ENCODE assay signal across 13 cellular contexts in genomic region chr9:79023134-79023577, GRCh38.
DNase-seq lines count a peak whose midpoint lies in the region; ATAC-seq and TF ChIP-seq lines count a peak whose summit lies in the region.
"Had no signal": no experiment of that assay in that cellular context is flagged by ENCODE, and none has a peak within 500 bp of the region (broad histone marks: within the 10 kb centered on the region; RNA-seq: fewer than 3 reads in every experiment).

No MANE protein-coding gene starts in this region.

- no peaks in the 10 kb centered on the region for H3K9me3 Mint-ChIP-seq in activated T-cell treated with anti-CD3 and anti-CD28 coated beads, Interleukin-2, amount 50 U/mL, for 4 hours
- H3K9me3 Mint-ChIP-seq in naive thymus-derived CD4-positive, alpha-beta T cell = peaks cover 0 to 7% (median 0%) of the 10 kb centered on the region in 11 donors
- H3K9me3 Mint-ChIP-seq: activated B cell treated with CpG ODN at 0.5 μM for 24 hours had no signal

- BruUV-seq in Panc1 (replicated peaks; lab: Mats Ljungman, UMichigan) = no TSS peak

- no peak overlapping the region for H3K27ac ChIP-seq in Panc1 (ENCODE audit: low read length)
- no peak overlapping the region for H3K27ac ChIP-seq in naive thymus-derived CD4-positive, alpha-beta T cell (ENCODE audit: low read depth, low read length)
- H3K27ac ChIP-seq: colonic mucosa had no signal

- no peaks in the 10 kb centered on the region for H3K36me3 ChIP-seq in Panc1 (ENCODE audit: control insufficient read depth, insufficient read depth, low read length)
- H3K36me3 ChIP-seq in naive thymus-derived CD4-positive, alpha-beta T cell (ENCODE audit: control insufficient read depth in 2 of 3, insufficient read depth in 3 of 3, low read length in 3 of 3) = no peaks in the 10 kb centered on the region
- H3K36me3 ChIP-seq: colonic mucosa had no signal

- H3K4me3 Mint-ChIP-seq in activated T-cell treated with anti-CD3 and anti-CD28 coated beads, Interleukin-2, amount 50 U/mL, for 4 hours = no peak overlapping the region
- no peak overlapping the region for H3K4me3 Mint-ChIP-seq in naive thymus-derived CD4-positive, alpha-beta T cell
- H3K4me3 Mint-ChIP-seq: activated B cell treated with CpG ODN at 0.5 μM for 24 hours; natural killer cell treated with Interleukin-12 subunit alpha and Interleukin-12 subunit beta and Interleukin-15 and Interleukin-18, amount 100 ng/mL, for 72 hours had no signal

- no peaks in the 10 kb centered on the region for H3K36me3 Mint-ChIP-seq in activated T-cell treated with anti-CD3 and anti-CD28 coated beads, Interleukin-2, amount 50 U/mL, for 4 hours (ENCODE audit: insufficient read depth)
- no peaks in the 10 kb centered on the region for H3K36me3 Mint-ChIP-seq in naive thymus-derived CD4-positive, alpha-beta T cell
- H3K36me3 Mint-ChIP-seq: natural killer cell treated with Interleukin-12 subunit alpha and Interleukin-12 subunit beta and Interleukin-15 and Interleukin-18, amount 100 ng/mL, for 72 hours had no signal

- H3K27me3 ChIP-seq in Panc1 (ENCODE audit: control insufficient read depth, insufficient read depth, low read length) = no peaks in the 10 kb centered on the region
- no peaks in the 10 kb centered on the region for H3K27me3 ChIP-seq in naive thymus-derived CD4-positive, alpha-beta T cell (ENCODE audit: control insufficient read depth in 2 of 2, insufficient read depth in 2 of 2, low read length in 2 of 2)
- H3K27me3 ChIP-seq: colonic mucosa had no signal

- no peak overlapping the region for H3K4me3 ChIP-seq in Panc1 (ENCODE audit: low read depth in 2 of 2, low read length in 2 of 2)
- H3K4me3 ChIP-seq in epithelial cell of esophagus (ENCODE audit: low read length) = no peak overlapping the region
- no peak overlapping the region for H3K4me3 ChIP-seq in naive thymus-derived CD4-positive, alpha-beta T cell (ENCODE audit: low read length)
- H3K4me3 ChIP-seq: colonic mucosa had no signal

- H3K9me3 ChIP-seq in Panc1 (ENCODE audit: control insufficient read depth, insufficient read depth, low read depth, low read length) = no peaks in the 10 kb centered on the region
- no peaks in the 10 kb centered on the region for H3K9me3 ChIP-seq in naive thymus-derived CD4-positive, alpha-beta T cell (ENCODE audit: control insufficient read depth in 2 of 3, low read length in 3 of 3)
- H3K9me3 ChIP-seq: colonic mucosa had no signal

- CTCF ChIA-PET in Panc1 (lab: Charles Lee) = no interaction called here
- CTCF ChIA-PET in naive thymus-derived CD4-positive, alpha-beta T cell (lab: Charles Lee) = no interaction called here

- H3K4me1 ChIP-seq in Panc1 (ENCODE audit: control insufficient read depth, insufficient read depth, low read length) = no peaks in the 10 kb centered on the region
- no peaks in the 10 kb centered on the region for H3K4me1 ChIP-seq in naive thymus-derived CD4-positive, alpha-beta T cell (ENCODE audit: control insufficient read depth in 2 of 2, insufficient read depth in 2 of 2, low read length in 2 of 2)
- H3K4me1 ChIP-seq: colonic mucosa had no signal

- no peaks in the 10 kb centered on the region for H3K27me3 Mint-ChIP-seq in activated T-cell treated with anti-CD3 and anti-CD28 coated beads, Interleukin-2, amount 50 U/mL, for 4 hours (ENCODE audit: low read depth)
- H3K27me3 Mint-ChIP-seq in naive thymus-derived CD4-positive, alpha-beta T cell = no peaks in the 10 kb centered on the region
- H3K27me3 Mint-ChIP-seq: activated B cell treated with CpG ODN at 0.5 μM for 24 hours; natural killer cell treated with Interleukin-12 subunit alpha and Interleukin-12 subunit beta and Interleukin-15 and Interleukin-18, amount 100 ng/mL, for 72 hours had no signal

- no peak overlapping the region for H3K27ac Mint-ChIP-seq in naive thymus-derived CD4-positive, alpha-beta T cell
- H3K27ac Mint-ChIP-seq: activated B cell treated with CpG ODN at 0.5 μM for 24 hours; natural killer cell treated with Interleukin-12 subunit alpha and Interleukin-12 subunit beta and Interleukin-15 and Interleukin-18, amount 100 ng/mL, for 72 hours had no signal

- TF ChIP-seq CTCF in Panc1 (IDR thresholded peaks at IDR 0.05) (no peak), epithelial cell of esophagus (IDR thresholded peaks at IDR 0.05; ENCODE audit: insufficient read depth, low read depth, low read length, missing control alignments) (no peak)

- intact Hi-C loops in Panc1 (cut with micrococcal nuclease; ENCODE audit: unreplicated experiment) = no loop called here
- intact Hi-C loops in naive thymus-derived CD4-positive, alpha-beta T cell (cut with micrococcal nuclease) = no loop called here

- in situ Hi-C loops in Panc1 (cut with HindIII; ENCODE audit: low pct_unique_long_range_greater_than_20kb, low sequenced_read_pairs) = no loop called here

- DNase-seq in Daoy (ENCODE audit: low read depth) (peak; percentile 68), Panc1 (ENCODE audit: low read depth, low spot score) (peak; percentile 43), epithelial cell of esophagus (ENCODE audit: low read depth) (peak; percentile 91), non-pigmented ciliary epithelial cell (ENCODE audit: low read depth) (peak; percentile 87), NCI-H446 (lab: John Stamatoyannopoulos, UW) (no peak)
- DNase-seq in activated T-cell treated with anti-CD3 and anti-CD28 coated beads, Interleukin-2, amount 50 U/mL, for 4 hours = no peak
- DNase-seq in activated CD8-positive, alpha-beta memory T cell treated with anti-CD3 and anti-CD28 coated beads, Interleukin-2, amount 50 U/mL, for 4 hours = no peak
- no peak for DNase-seq in naive thymus-derived CD4-positive, alpha-beta T cell
- DNase-seq: activated B cell treated with CpG ODN at 0.5 μM for 24 hours; colonic mucosa; NCI-H1930; stimulated activated naive CD8-positive, alpha-beta T cell treated with anti-CD3 and anti-CD28 coated beads, Interleukin-15, Interleukin-2, amounts not matched to agents 100 U/mL and 50 U/mL, for 24 hours had no signal

- no peak for ATAC-seq in Panc1
- no peak for ATAC-seq in activated T-cell treated with anti-CD3 and anti-CD28 coated beads, Interleukin-2, amount 50 U/mL, for 4 hours
- ATAC-seq in naive thymus-derived CD4-positive, alpha-beta T cell = no peak
- ATAC-seq: natural killer cell treated with Interleukin-12 subunit alpha and Interleukin-12 subunit beta and Interleukin-15 and Interleukin-18, amount 100 ng/mL, for 72 hours; stimulated activated naive CD8-positive, alpha-beta T cell treated with anti-CD3 and anti-CD28 coated beads, Interleukin-15, Interleukin-2, amounts not matched to agents 100 U/mL and 50 U/mL, for 24 hours had no signal

- no peaks in the 10 kb centered on the region for H3K4me1 Mint-ChIP-seq in activated T-cell treated with anti-CD3 and anti-CD28 coated beads, Interleukin-2, amount 50 U/mL, for 4 hours (ENCODE audit: low read depth)
- no peaks in the 10 kb centered on the region for H3K4me1 Mint-ChIP-seq in naive thymus-derived CD4-positive, alpha-beta T cell

- POLR2A ChIA-PET in Panc1 (lab: Charles Lee) = interaction anchor here (0.6 kb wide), 1 partner anchor 47 kb away, joined by 5 read pairs; no protein-coding TSS in a partner anchor
- POLR2A ChIA-PET in naive thymus-derived CD4-positive, alpha-beta T cell (lab: Charles Lee) = no interaction called here

Comparison
In these comparisons a context has a peak if more than half of its experiments do, and no peak if none do; other contexts are left out.
1. DNase-seq: peak in Daoy (single experiment), Panc1 (single experiment), epithelial cell of esophagus (single experiment) and non-pigmented ciliary epithelial cell (single experiment); none in activated T-cell treated with anti-CD3 and anti-CD28 coated beads, Interleukin-2, amount 50 U/mL, for 4 hours (single experiment), activated CD8-positive, alpha-beta memory T cell treated with anti-CD3 and anti-CD28 coated beads, Interleukin-2, amount 50 U/mL, for 4 hours (single experiment), naive thymus-derived CD4-positive, alpha-beta T cell (0 of 9) and NCI-H446 (0 of 2).